ENCODE assay signal across 17 cellular contexts in genomic region chr11:62148271-62148980, GRCh38. TPM values are rescaled to one million over a fixed set of nuclear protein-coding genes. Genes with fewer than 3 reads are reported as not detected.
"Had no signal": no experiment of that assay in that cellular context is flagged by ENCODE, and none has a peak within 500 bp of the region (broad histone marks: within the 10 kb centered on the region; RNA-seq: fewer than 3 reads in every experiment).

No MANE protein-coding gene starts in this region.

- ATAC-seq: gastrocnemius medialis, heart right ventricle, left lung, sciatic nerve had no signal

- H3K27ac ChIP-seq: breast epithelium, gastrocnemius medialis, heart right ventricle, left lung, vagina had no signal

- H3K4me1 Mint-ChIP-seq: activated B cell treated with CpG ODN at 0.5 μM for 24 hours, memory B cell had no signal

- H3K27ac Mint-ChIP-seq: activated B cell treated with CpG ODN at 0.5 μM for 24 hours; activated naive CD8-positive, alpha-beta T cell; memory B cell; nephron; T-helper 1 cell treated with Interleukin-12 subunit alpha and Interleukin-12 subunit beta and Interleukin-4 antibody, amounts not matched to agents 30 μg/mL and 1 μg/mL, for 36 hours had no signal

- H3K27me3 ChIP-seq: breast epithelium, gastrocnemius medialis, heart right ventricle, left lung, vagina had no signal

- H3K36me3 ChIP-seq: breast epithelium had no signal

- H3K4me3 Mint-ChIP-seq: activated B cell treated with CpG ODN at 0.5 μM for 24 hours; activated naive CD8-positive, alpha-beta T cell; memory B cell; nephron; T-helper 1 cell treated with Interleukin-12 subunit alpha and Interleukin-12 subunit beta and Interleukin-4 antibody, amounts not matched to agents 30 μg/mL and 1 μg/mL, for 36 hours had no signal

- H3K9me3 ChIP-seq: breast epithelium, gastrocnemius medialis, heart right ventricle, left lung, vagina had no signal

- H3K27me3 Mint-ChIP-seq: activated B cell treated with CpG ODN at 0.5 μM for 24 hours; activated naive CD8-positive, alpha-beta T cell; memory B cell had no signal

- H3K4me1 ChIP-seq: breast epithelium, gastrocnemius medialis, left lung, vagina had no signal

- H3K9me3 Mint-ChIP-seq: activated B cell treated with CpG ODN at 0.5 μM for 24 hours; memory B cell; nephron; T-helper 1 cell treated with Interleukin-12 subunit alpha and Interleukin-12 subunit beta and Interleukin-4 antibody, amounts not matched to agents 30 μg/mL and 1 μg/mL, for 36 hours had no signal

- DNase-seq: activated B cell treated with CpG ODN at 0.5 μM for 24 hours; anterior cingulate cortex; gastrocnemius medialis; heart right ventricle; left lung; occipital lobe; stimulated activated naive CD4-positive, alpha-beta T cell treated with Interleukin-2 at 50 U/mL for 16 hours had no signal

- H3K4me3 ChIP-seq: breast epithelium, gastrocnemius medialis, heart right ventricle, left lung, vagina had no signal

RNA-seq across cellular contexts. Expression of gene SCGB1D1, which starts 41.6 kb away (rescaled TPM):
- total RNA-seq: activated B cell treated with CpG ODN at 0.5 μM for 24 hours, breast epithelium, endothelial cell of umbilical vein, gastrocnemius medialis, heart right ventricle, left lung, occipital lobe, pulmonary artery endothelial cell, sciatic nerve, temporal lobe, vagina had no signal
- polyA plus RNA-seq: endothelial cell of umbilical vein, heart right ventricle had no signal
